Comparison of ENCODE assay signal across 1 cellular context in genomic region chr3:124034809-124035152, GRCh38.
TF ChIP-seq lines count a peak whose summit lies in the region.

No MANE protein-coding gene starts in this region.

TF ChIP-seq in K562, 482 proteins besides CTCF, POLR2A, EP300 and RAD21:
- TF ChIP-seq LEF1 (IDR thresholded peaks at IDR 0.05), result no peak
- 0 out of 2 replicates have a peak, but pooled peaks have one; percentile 15 for TF ChIP-seq EGR1 (conservative IDR thresholded peaks at IDR 0.05)
